ENCODE assay signal across 18 cellular contexts in genomic region chr3:32551087-32551486, GRCh38. TPM values are rescaled to one million over a fixed set of nuclear protein-coding genes. Genes with fewer than 3 reads are reported as not detected.
DNase-seq lines count a peak whose midpoint lies in the region; ATAC-seq, FAIRE-seq and TF ChIP-seq lines count a peak whose summit lies in the region.
"Had no signal": no experiment of that assay in that cellular context is flagged by ENCODE, and none has a peak within 500 bp of the region (broad histone marks: within the 10 kb centered on the region; RNA-seq: fewer than 3 reads in every experiment).

No MANE protein-coding gene starts in this region.

- H3K4me1 Mint-ChIP-seq in memory B cell: peaks cover 31% of the 10 kb centered on the region
- H3K4me1 Mint-ChIP-seq: mesothelial cell of epicardium had no signal

- peak; percentile 65 for FAIRE-seq in RCC 7860 (lab: Jason Lieb, UNC)
- FAIRE-seq: astrocyte, islet of Langerhans had no signal

- H3K27me3 ChIP-seq in BE2C: no peaks in the 10 kb centered on the region
- H3K27me3 ChIP-seq: colonic mucosa, ovary, tibial artery had no signal

- DNase-seq in DMS79 (lab: John Stamatoyannopoulos, UW) (peak; percentile 1), RCC 7860 (ENCODE audit: low spot score) (no peak), memory B cell (ENCODE audit: low spot score in 2 of 2) (no peak), BE2C (no peak), RPMI8226 (no peak), NOMO-1 (lab: John Stamatoyannopoulos, UW; ENCODE audit: unreplicated experiment in 2 of 2) (no peak)
- DNase-seq in stimulated activated CD4-positive, alpha-beta T cell treated with anti-CD3 and anti-CD28 coated beads, Interleukin-4, amount 100 ng/mL, for 1 hour: no peak
- DNase-seq: activated effector memory CD4-positive, alpha-beta T cell treated with anti-CD3 and anti-CD28 coated beads, Interleukin-2, amount 50 U/mL, for 16 hours; colonic mucosa; glutamatergic neuron; NCI-H1436 treated with DMSO at 0.1 percent for 48 hours; ovary; PC-3; tibial artery had no signal

- no peaks in the 10 kb centered on the region for H3K27me3 Mint-ChIP-seq in memory B cell

- H3K9me3 ChIP-seq in BE2C: no peaks in the 10 kb centered on the region
- H3K9me3 ChIP-seq: colonic mucosa, ovary, tibial artery had no signal

- H3K36me3 ChIP-seq in BE2C: no peaks in the 10 kb centered on the region
- H3K36me3 ChIP-seq: colonic mucosa, ovary, tibial artery had no signal

- ATAC-seq in GM21619 (IDR thresholded peaks at IDR 0.05; ENCODE audit: unreplicated experiment) (peak; percentile 49), memory B cell (ENCODE audit: low read depth) (peak; percentile 59)
- ATAC-seq: PC-3 had no signal

- H3K4me3 ChIP-seq in BE2C (ENCODE audit: low read depth, low read length): no peak overlapping the region
- H3K4me3 ChIP-seq: colonic mucosa, ovary, tibial artery had no signal

- H3K4me3 Mint-ChIP-seq in memory B cell: peak overlapping the region; percentile 23
- H3K4me3 Mint-ChIP-seq: mesothelial cell of epicardium had no signal

- peaks cover 6% of the 10 kb centered on the region for H3K36me3 Mint-ChIP-seq in memory B cell

- no peaks in the 10 kb centered on the region for H3K9me3 Mint-ChIP-seq in memory B cell
- H3K9me3 Mint-ChIP-seq: mesothelial cell of epicardium had no signal

- H3K27ac Mint-ChIP-seq in memory B cell: peak overlapping the region; percentile 35
- H3K27ac Mint-ChIP-seq: mesothelial cell of epicardium had no signal

- no peaks in the 10 kb centered on the region for H3K4me1 ChIP-seq in BE2C
- H3K4me1 ChIP-seq: colonic mucosa had no signal

- no peak for TF ChIP-seq CTCF in BE2C (IDR thresholded peaks at IDR 0.05; ENCODE audit: low read depth, low read length)

RNA-seq across cellular contexts. Expression of gene DYNC1LI1, which starts 19.6 kb away (rescaled TPM):
- polyA plus RNA-seq in BE2C (2012; ENCODE audit: insufficient read depth, insufficient read length, low read depth): 26.1 TPM

RNA-seq across cellular contexts. Expression of gene CMTM6, which starts 48.4 kb away (rescaled TPM):
- 3.9 TPM for polyA plus RNA-seq in BE2C (2012; ENCODE audit: insufficient read depth, insufficient read length, low read depth)
